Comparison of ENCODE assay signal across 15 cellular contexts in genomic region chr2:220935789-220936321, GRCh38.
DNase-seq lines count a peak whose midpoint lies in the region; ATAC-seq and TF ChIP-seq lines count a peak whose summit lies in the region.
"Had no signal": no experiment of that assay in that cellular context is flagged by ENCODE, and none has a peak within 500 bp of the region (broad histone marks: within the 10 kb centered on the region; RNA-seq: fewer than 3 reads in every experiment).

No MANE protein-coding gene starts in this region.

- DNase-seq in stimulated activated naive CD8-positive, alpha-beta T cell treated with anti-CD3 and anti-CD28 coated beads, Interleukin-15, Interleukin-2, amounts not matched to agents 100 U/mL and 50 U/mL, for 24 hours = no peak
- DNase-seq in stimulated activated naive CD8-positive, alpha-beta T cell treated with anti-CD3 and anti-CD28 coated beads, Interleukin-15, amount 100 ng/mL, for 72 hours = no peak
- DNase-seq in activated gamma-delta T cell (lab: John Stamatoyannopoulos, UW) (no peak), AG08396 (ENCODE audit: low spot score) (no peak), type B pancreatic cell (ENCODE audit: extremely low spot score, unreplicated experiment) (no peak)
- DNase-seq: activated B cell treated with CpG ODN at 0.5 μM for 24 hours; activated naive CD4-positive, alpha-beta T cell treated with Interleukin-2 at 50 U/mL for 16 hours; EL; mucosa of descending colon; NCI-H1694; posterior cingulate gyrus; stimulated activated CD4-positive, alpha-beta T cell treated with anti-CD3 and anti-CD28 coated beads, Interleukin-4, amount 100 ng/mL, for 1 hour had no signal

- H3K27me3 Mint-ChIP-seq in stimulated activated naive CD8-positive, alpha-beta T cell treated with anti-CD3 and anti-CD28 coated beads, Interleukin-15, amount 100 ng/mL, for 72 hours = no peaks in the 10 kb centered on the region
- H3K27me3 Mint-ChIP-seq in type B pancreatic cell = no peaks in the 10 kb centered on the region

- peaks cover 0 to 3% of the 10 kb centered on the region in 2 donors for H3K9me3 Mint-ChIP-seq in stimulated activated naive CD8-positive, alpha-beta T cell treated with anti-CD3 and anti-CD28 coated beads, Interleukin-15, amount 100 ng/mL, for 72 hours
- no peaks in the 10 kb centered on the region for H3K9me3 Mint-ChIP-seq in type B pancreatic cell
- H3K9me3 Mint-ChIP-seq: activated B cell treated with CpG ODN at 0.5 μM for 24 hours had no signal

- ATAC-seq in stimulated activated naive CD8-positive, alpha-beta T cell treated with anti-CD3 and anti-CD28 coated beads, Interleukin-15, Interleukin-2, amounts not matched to agents 100 U/mL and 50 U/mL, for 24 hours = peak; percentile 61
- no peak for ATAC-seq in stimulated activated naive CD8-positive, alpha-beta T cell treated with anti-CD3 and anti-CD28 coated beads, Interleukin-15, amount 100 ng/mL, for 72 hours
- peak; percentile 88 for ATAC-seq in HG02759 (IDR thresholded peaks at IDR 0.05; ENCODE audit: unreplicated experiment)
- peak; percentile 88 for ATAC-seq in HG03558 (IDR thresholded peaks at IDR 0.05; ENCODE audit: extremely low read depth, unreplicated experiment)
- ATAC-seq in GM21576 (IDR thresholded peaks at IDR 0.05; ENCODE audit: unreplicated experiment) = no peak
- ATAC-seq: mucosa of descending colon had no signal

- TF ChIP-seq CTCF in type B pancreatic cell (conservative IDR thresholded peaks at IDR 0.05) = no peak

- no peak overlapping the region for H3K27ac Mint-ChIP-seq in stimulated activated naive CD8-positive, alpha-beta T cell treated with anti-CD3 and anti-CD28 coated beads, Interleukin-15, amount 100 ng/mL, for 72 hours
- H3K27ac Mint-ChIP-seq in type B pancreatic cell = no peak overlapping the region
- H3K27ac Mint-ChIP-seq: activated B cell treated with CpG ODN at 0.5 μM for 24 hours had no signal

- no peak overlapping the region for H3K4me3 Mint-ChIP-seq in stimulated activated naive CD8-positive, alpha-beta T cell treated with anti-CD3 and anti-CD28 coated beads, Interleukin-15, amount 100 ng/mL, for 72 hours
- no peak overlapping the region for H3K4me3 Mint-ChIP-seq in type B pancreatic cell
- H3K4me3 Mint-ChIP-seq: activated B cell treated with CpG ODN at 0.5 μM for 24 hours had no signal

- H3K4me1 Mint-ChIP-seq in stimulated activated naive CD8-positive, alpha-beta T cell treated with anti-CD3 and anti-CD28 coated beads, Interleukin-15, amount 100 ng/mL, for 72 hours = no peaks in the 10 kb centered on the region
- peaks cover 19% of the 10 kb centered on the region for H3K4me1 Mint-ChIP-seq in type B pancreatic cell (ENCODE audit: unreplicated experiment)
- H3K4me1 Mint-ChIP-seq: activated B cell treated with CpG ODN at 0.5 μM for 24 hours had no signal

- H3K36me3 Mint-ChIP-seq in type B pancreatic cell = no peaks in the 10 kb centered on the region

Comparison
In these comparisons a context has a peak if more than half of its experiments do, and no peak if none do; other contexts are left out.
1. ATAC-seq: peak in stimulated activated naive CD8-positive, alpha-beta T cell treated with anti-CD3 and anti-CD28 coated beads, Interleukin-15, Interleukin-2, amounts not matched to agents 100 U/mL and 50 U/mL, for 24 hours (single experiment), HG02759 (single experiment) and HG03558 (single experiment); none in stimulated activated naive CD8-positive, alpha-beta T cell treated with anti-CD3 and anti-CD28 coated beads, Interleukin-15, amount 100 ng/mL, for 72 hours (single experiment) and GM21576 (single experiment).